19 cellular contexts compared by ENCODE assay signal in genomic region chr7:30501264-30501663, GRCh38. TPM values are rescaled to one million over a fixed set of nuclear protein-coding genes. Genes with fewer than 3 reads are reported as not detected.
DNase-seq lines count a peak whose midpoint lies in the region; TF ChIP-seq lines count a peak whose summit lies in the region.
"Had no signal": no experiment of that assay in that cellular context is flagged by ENCODE, and none has a peak within 500 bp of the region (broad histone marks: within the 10 kb centered on the region; RNA-seq: fewer than 3 reads in every experiment).

No MANE protein-coding gene starts in this region.

- no peak overlapping the region for H3K27ac ChIP-seq in PC-9
- H3K27ac ChIP-seq: BLaER1, HL-60 had no signal

- BruUV-seq in PC-9 (replicated peaks; lab: Mats Ljungman, UMichigan): no TSS peak

- no peaks in the 10 kb centered on the region for H3K9me3 ChIP-seq in Loucy (ENCODE audit: insufficient read depth, low read depth, low read length)
- 0 out of 2 replicates have a peak, but pooled peaks cover 4% of the 10 kb centered on the region for H3K9me3 ChIP-seq in PC-9 (ENCODE audit: insufficient read depth, low read depth)

- H3K9ac ChIP-seq in Loucy (ENCODE audit: low read depth, low read length, poor library complexity, severe bottlenecking): peak overlapping the region; percentile 26
- H3K9ac ChIP-seq: BLaER1 had no signal

- DNase-seq in activated naive CD8-positive, alpha-beta T cell treated with anti-CD3 and anti-CD28 coated beads for 36 hours: no peak
- DNase-seq in PC-9 (no peak), neural crest cell (ENCODE audit: low read depth, low spot score) (no peak), NCI-H526 treated with DMSO at 0.1 percent for 48 hours (lab: John Stamatoyannopoulos, UW) (no peak), NCI-H2227 (lab: John Stamatoyannopoulos, UW; ENCODE audit: unreplicated experiment) (no peak)
- DNase-seq in effector CD8-positive, alpha-beta T cell (lab: John Stamatoyannopoulos, UW): no peak
- DNase-seq: 8988T; Calu3; CD8-positive, alpha-beta T cell; DMS79 treated with DMSO at 0.1 percent for 48 hours; GOT3; H7; HFFc6; IMR-90 had no signal

- H3K4me3 ChIP-seq in Loucy (ENCODE audit: low read length, poor library complexity, severe bottlenecking) (peak overlapping the region; percentile 96), PC-9 (no peak overlapping the region)
- H3K4me3 ChIP-seq: BLaER1 had no signal

- no peaks in the 10 kb centered on the region for H3K27me3 Mint-ChIP-seq in activated naive CD8-positive, alpha-beta T cell
- no peaks in the 10 kb centered on the region for H3K27me3 Mint-ChIP-seq in activated naive CD8-positive, alpha-beta T cell treated with anti-CD3 and anti-CD28 coated beads for 36 hours
- no peaks in the 10 kb centered on the region for H3K27me3 Mint-ChIP-seq in neural crest cell (ENCODE audit: low read depth)

- H3K79me2 ChIP-seq in Loucy (ENCODE audit: insufficient read depth, low read length): peaks cover 60% of the 10 kb centered on the region
- peaks cover 63% of the 10 kb centered on the region for H3K79me2 ChIP-seq in PC-9 (ENCODE audit: low read depth)

- peak overlapping the region; percentile 94 for H3K4me2 ChIP-seq in Loucy (ENCODE audit: low read depth, low read length, poor library complexity, severe bottlenecking)
- H3K4me2 ChIP-seq in PC-9: peak overlapping the region; percentile 91
- H3K4me2 ChIP-seq: BLaER1 had no signal

- H3K27me3 ChIP-seq in Loucy (ENCODE audit: insufficient read depth, low read length, poor library complexity, severe bottlenecking): no peaks in the 10 kb centered on the region
- H3K27me3 ChIP-seq in PC-9 (ENCODE audit: insufficient read depth, low read depth): no peaks in the 10 kb centered on the region
- H3K27me3 ChIP-seq: BLaER1 had no signal

- H3F3A ChIP-seq in Loucy (ENCODE audit: low read depth) (no peaks in the 10 kb centered on the region), PC-9 (ENCODE audit: insufficient read depth, low read depth) (peaks cover 24% of the 10 kb centered on the region)

- H3K9me3 Mint-ChIP-seq in activated naive CD8-positive, alpha-beta T cell (ENCODE audit: low read depth): no peaks in the 10 kb centered on the region
- no peaks in the 10 kb centered on the region for H3K9me3 Mint-ChIP-seq in activated naive CD8-positive, alpha-beta T cell treated with anti-CD3 and anti-CD28 coated beads for 36 hours
- peaks cover 16% of the 10 kb centered on the region for H3K9me3 Mint-ChIP-seq in neural crest cell
- H3K9me3 Mint-ChIP-seq: CD14-positive monocyte; CD8-positive, alpha-beta T cell; HFFc6 had no signal

- H4K20me1 ChIP-seq in Loucy (ENCODE audit: insufficient read depth, low read length, poor library complexity, severe bottlenecking) (peaks cover 37% of the 10 kb centered on the region), PC-9 (ENCODE audit: insufficient read depth) (no peaks in the 10 kb centered on the region)

- peaks cover 17% of the 10 kb centered on the region for H3K36me3 Mint-ChIP-seq in activated naive CD8-positive, alpha-beta T cell
- peaks cover 43% of the 10 kb centered on the region for H3K36me3 Mint-ChIP-seq in activated naive CD8-positive, alpha-beta T cell treated with anti-CD3 and anti-CD28 coated beads for 36 hours
- H3K36me3 Mint-ChIP-seq in neural crest cell (ENCODE audit: low read depth): peaks cover 45% of the 10 kb centered on the region

- POLR2A ChIA-PET in PC-9 (lab: Charles Lee; ENCODE audit: unreplicated experiment): no interaction called here

- H3K4me1 ChIP-seq in Loucy (ENCODE audit: insufficient read depth, low read length, poor library complexity, severe bottlenecking) (peaks cover 40% of the 10 kb centered on the region), PC-9 (replicated peaks; ENCODE audit: insufficient read depth) (peaks cover 45% of the 10 kb centered on the region)

- TF ChIP-seq CTCF in Loucy (conservative IDR thresholded peaks at IDR 0.05; ENCODE audit: low read length) (no peak), PC-9 (conservative IDR thresholded peaks at IDR 0.05) (no peak), neural crest cell (conservative IDR thresholded peaks at IDR 0.05) (no peak)

- intact Hi-C loops in PC-9 (cut with micrococcal nuclease; ENCODE audit: unreplicated experiment): loop anchor here (5.0 to 10.0 kb wide), 3 partner anchors 94 to 356 kb away; partner anchors contain the start of gene GARS1

- H3K27ac Mint-ChIP-seq in activated naive CD8-positive, alpha-beta T cell: no peak overlapping the region
- no peak overlapping the region for H3K27ac Mint-ChIP-seq in activated naive CD8-positive, alpha-beta T cell treated with anti-CD3 and anti-CD28 coated beads for 36 hours
- no peak overlapping the region for H3K27ac Mint-ChIP-seq in neural crest cell (ENCODE audit: unreplicated experiment)
- H3K27ac Mint-ChIP-seq: CD14-positive monocyte; CD8-positive, alpha-beta T cell; HFFc6 had no signal

- H3K4me3 Mint-ChIP-seq in activated naive CD8-positive, alpha-beta T cell: peak overlapping the region; percentile 1
- no peak overlapping the region for H3K4me3 Mint-ChIP-seq in activated naive CD8-positive, alpha-beta T cell treated with anti-CD3 and anti-CD28 coated beads for 36 hours
- H3K4me3 Mint-ChIP-seq in neural crest cell: peak overlapping the region; percentile 50
- H3K4me3 Mint-ChIP-seq: CD14-positive monocyte; CD8-positive, alpha-beta T cell; HFFc6 had no signal

- H2AFZ ChIP-seq in Loucy (ENCODE audit: low read length): no peak overlapping the region
- no peak overlapping the region for H2AFZ ChIP-seq in PC-9

- H3K9me2 ChIP-seq in Loucy (replicated peaks; ENCODE audit: low read depth, low read length): no peaks in the 10 kb centered on the region
- H3K9me2 ChIP-seq in PC-9 (ENCODE audit: insufficient read depth): no peaks in the 10 kb centered on the region

- CTCF ChIA-PET in PC-9 (lab: Charles Lee): interaction anchor here (0.6 kb wide), 1 partner anchor 13 kb away, joined by 6 read pairs; no protein-coding TSS in a partner anchor

- peaks cover 47% of the 10 kb centered on the region for H3K4me1 Mint-ChIP-seq in activated naive CD8-positive, alpha-beta T cell (ENCODE audit: low read depth)
- peaks cover 37% of the 10 kb centered on the region for H3K4me1 Mint-ChIP-seq in activated naive CD8-positive, alpha-beta T cell treated with anti-CD3 and anti-CD28 coated beads for 36 hours
- H3K4me1 Mint-ChIP-seq in neural crest cell: peaks cover 28% of the 10 kb centered on the region

- H3K36me3 ChIP-seq in Loucy (ENCODE audit: insufficient read depth, low read length): peaks cover 6% of the 10 kb centered on the region; the same call in 1 of the 2 replicates
- peaks cover 48% of the 10 kb centered on the region for H3K36me3 ChIP-seq in PC-9 (ENCODE audit: low read depth)

RNA-seq across cellular contexts. Expression of gene GGCT, which starts 3.4 kb away (rescaled TPM):
- total RNA-seq in activated naive CD8-positive, alpha-beta T cell treated with anti-CD3 and anti-CD28 coated beads for 36 hours: 10 to 100 TPM; 91.4 to 93.3 TPM
- total RNA-seq in PC-9 (2021) (151 and 162 TPM in 2 replicates), neural crest cell (73.1 and 77.5 TPM in 2 replicates)

RNA-seq across cellular contexts. Expression of gene NOD1, which starts 22.7 kb away (rescaled TPM):
- 10 to 100 TPM; 12.6 to 12.8 TPM for total RNA-seq in activated naive CD8-positive, alpha-beta T cell treated with anti-CD3 and anti-CD28 coated beads for 36 hours
- total RNA-seq in PC-9 (2021): 16.5 and 20.5 TPM in 2 replicates
- total RNA-seq in neural crest cell: 8.1 and 9.1 TPM in 2 replicates
